In genomic region chr11:1397146-1397861, GRCh38 we compare ENCODE assay signal across 27 cellular contexts. TPM values are rescaled to one million over a fixed set of nuclear protein-coding genes. Genes with fewer than 3 reads are reported as not detected.
DNase-seq lines count a peak whose midpoint lies in the region; ATAC-seq, FAIRE-seq and TF ChIP-seq lines count a peak whose summit lies in the region.
"Had no signal": no experiment of that assay in that cellular context is flagged by ENCODE, and none has a peak within 500 bp of the region (broad histone marks: within the 10 kb centered on the region; RNA-seq: fewer than 3 reads in every experiment).

No MANE protein-coding gene starts in this region.

- H3K27ac ChIP-seq in K562 (ENCODE audit: extremely low read depth, low read depth, low read length) = no peak overlapping the region
- H3K27ac ChIP-seq in effector memory CD4-positive, alpha-beta T cell (ENCODE audit: insufficient read depth, low read length, poor library complexity, severe bottlenecking) = no peak overlapping the region
- no peak overlapping the region for H3K27ac ChIP-seq in Peyer's patch
- H3K27ac ChIP-seq: adrenal gland, breast epithelium, esophagus squamous epithelium, gastrocnemius medialis, tibial artery had no signal

- no peak for TF ChIP-seq EP300 in K562 (IDR thresholded peaks at IDR 0.05; ENCODE audit: low read length)

- TF ChIP-seq RAD21 in K562 (CRISPR knock-in tag; conservative IDR thresholded peaks at IDR 0.05 in 1 of 2, IDR thresholded peaks at IDR 0.05 in 1 of 2) = no peak

- intact Hi-C loops in K562 (cut with micrococcal nuclease) = no loop called here

- H3K9ac ChIP-seq in K562 (ENCODE audit: insufficient read depth in 1 of 2, low read depth in 2 of 2, low read length in 2 of 2) = 0 out of 4 replicates have a peak overlapping the region, but pooled peaks of 1 of the 2 experiments have one; percentile 7

- no peak for TF ChIP-seq CTCF in K562 (IDR thresholded peaks at IDR 0.05 in 2 of 3, conservative IDR thresholded peaks at IDR 0.05 in 1 of 3; ENCODE audit: insufficient read depth in 2 of 3, low read depth in 1 of 3, low read length in 3 of 3)
- no peak for TF ChIP-seq CTCF in Peyer's patch (IDR thresholded peaks at IDR 0.05)

- H2AFZ ChIP-seq in K562 (ENCODE audit: low read depth, low read length) = no peak overlapping the region

- H3K36me3 ChIP-seq in K562 (ENCODE audit: control insufficient read depth, insufficient read depth, low read length) (no peaks in the 10 kb centered on the region), Peyer's patch (no peaks in the 10 kb centered on the region)
- no peaks in the 10 kb centered on the region for H3K36me3 ChIP-seq in effector memory CD4-positive, alpha-beta T cell (ENCODE audit: control insufficient read depth, insufficient read depth, low read length)
- H3K36me3 ChIP-seq: adrenal gland, breast epithelium, esophagus squamous epithelium, gastrocnemius medialis, tibial artery had no signal

- ATAC-seq in K562 (peak; percentile 17; the same call in 2 of the 3 replicates), GM19452 (IDR thresholded peaks at IDR 0.05; ENCODE audit: unreplicated experiment) (no peak)
- ATAC-seq: gastrocnemius medialis had no signal

- H3K9me3 ChIP-seq in K562 (replicated peaks; ENCODE audit: control insufficient read depth, insufficient read depth, low read depth, low read length) (no peaks in the 10 kb centered on the region), Peyer's patch (no peaks in the 10 kb centered on the region)
- no peaks in the 10 kb centered on the region for H3K9me3 ChIP-seq in effector memory CD4-positive, alpha-beta T cell (ENCODE audit: control insufficient read depth, low read length)
- H3K9me3 ChIP-seq: adrenal gland, breast epithelium, esophagus squamous epithelium, gastrocnemius medialis, tibial artery had no signal

- H3K4me1 ChIP-seq in K562 (replicated peaks in 1 of 2; ENCODE audit: control insufficient read depth in 2 of 2, insufficient read depth in 2 of 2, low read length in 2 of 2) = peaks cover 0 to 32% of the 10 kb centered on the region in 2 experiments; a peak in 2 of 5 replicates
- H3K4me1 ChIP-seq in effector memory CD4-positive, alpha-beta T cell (ENCODE audit: control insufficient read depth, insufficient read depth, low read length, poor library complexity, severe bottlenecking) = no peaks in the 10 kb centered on the region
- no peaks in the 10 kb centered on the region for H3K4me1 ChIP-seq in Peyer's patch
- H3K4me1 ChIP-seq: adrenal gland, breast epithelium, esophagus squamous epithelium, gastrocnemius medialis, tibial artery had no signal

- H3K9me1 ChIP-seq in K562 (ENCODE audit: control insufficient read depth, insufficient read depth, low read length) = no peaks in the 10 kb centered on the region

- WGBS in K562 (ENCODE audit: insufficient coverage, low coverage, missing lambda C conversion rate) = 9% methylated on average over 19 of the region's 19 CpGs

- POLR2A ChIA-PET in K562 (lab: Yijun Ruan, JAX) = interaction anchor here (0.6 to 1.4 kb wide), 3 partner anchors 10 to 139 kb away, joined by 3 to 4 read pairs (median 4); no protein-coding TSS in a partner anchor

- H3K79me2 ChIP-seq in K562 (ENCODE audit: control insufficient read depth, insufficient read depth, low read length) = no peaks in the 10 kb centered on the region

- TF ChIP-seq POLR2A in K562 (conservative IDR thresholded peaks at IDR 0.05) (no peak), Peyer's patch (IDR thresholded peaks at IDR 0.05) (no peak)

- H3K27me3 ChIP-seq in K562 (ENCODE audit: control insufficient read depth in 2 of 2, insufficient read depth in 2 of 2, low read length in 2 of 2) = peaks cover 0 to 52% of the 10 kb centered on the region in 2 experiments; a peak in 2 of 5 replicates
- no peaks in the 10 kb centered on the region for H3K27me3 ChIP-seq in effector memory CD4-positive, alpha-beta T cell (replicated peaks; ENCODE audit: control insufficient read depth, insufficient read depth, low read length, poor library complexity, severe bottlenecking)
- no peaks in the 10 kb centered on the region for H3K27me3 ChIP-seq in Peyer's patch
- H3K27me3 ChIP-seq: adrenal gland had no signal

- DNase-seq in Ammon's horn (ENCODE audit: low spot score) = peak; percentile 97
- no peak for DNase-seq in K562 (ENCODE audit: extremely low read depth in 1 of 4, low spot score in 3 of 4)
- DNase-seq in hippocampal formation (lab: John Stamatoyannopoulos, UW) = peak; percentile 94
- peak; percentile 96 for DNase-seq in pons (ENCODE audit: low spot score)
- no peak for DNase-seq in HTR-8/SVneo (ENCODE audit: insufficient read length, low spot score)
- DNase-seq in effector memory CD4-positive, alpha-beta T cell = no peak
- no peak for DNase-seq in Peyer's patch
- DNase-seq: activated CD4-positive, alpha-beta T cell treated with anti-CD3 and anti-CD28 coated beads, Interleukin-2, amount 50 U/mL, for 48 hours; activated naive CD4-positive, alpha-beta T cell treated with anti-CD3 and anti-CD28 coated beads for 36 hours; adrenal gland; cortex of kidney; esophagus squamous epithelium; gastrocnemius medialis; H7; islet precursor cell; KBM-7; NCI-H1105 treated with DMSO at 0.1 percent for 48 hours; NCI-H2029 treated with DMSO at 0.1 percent for 48 hours; NCI-H226; nephron progenitor cell; stimulated activated naive CD4-positive, alpha-beta T cell treated with Interleukin-2 at 50 U/mL for 16 hours; tibial artery had no signal

- in situ Hi-C loops in K562 (cut with MboI) = no loop called here

- CTCF ChIA-PET in K562 (lab: Yijun Ruan, JAX; ENCODE audit: low intra/inter-chr PET ratio) = no interaction called here

- H3K4me2 ChIP-seq in K562 (ENCODE audit: insufficient read depth, low read length) = no peak overlapping the region

- H3K4me3 ChIP-seq in K562 = no peak overlapping the region
- H3K4me3 ChIP-seq in effector memory CD4-positive, alpha-beta T cell (ENCODE audit: insufficient read depth, low read depth, low read length, poor library complexity, severe bottlenecking) = no peak overlapping the region
- H3K4me3 ChIP-seq in Peyer's patch = no peak overlapping the region
- H3K4me3 ChIP-seq: adrenal gland, breast epithelium, esophagus squamous epithelium, gastrocnemius medialis, lung, tibial artery had no signal

- no TSS peak for BruUV-seq in K562 (replicated peaks; lab: Mats Ljungman, UMichigan)

- peaks cover 15% of the 10 kb centered on the region for H4K20me1 ChIP-seq in K562 (replicated peaks; ENCODE audit: control insufficient read depth, insufficient read depth, low read length)

- no peak for FAIRE-seq in K562 (lab: Jason Lieb, UNC)
- FAIRE-seq in HTR-8/SVneo (lab: Jason Lieb, UNC) = no peak
- FAIRE-seq: TTC549 had no signal

TF ChIP-seq in K562, 482 proteins besides CTCF, POLR2A, EP300 and RAD21:
- TF ChIP-seq ZNF224 (CRISPR knock-in tag; IDR thresholded peaks at IDR 0.05) = no peak

RNA-seq across cellular contexts. Expression of gene BRSK2, which starts 7.6 kb away (rescaled TPM):
- total RNA-seq in K562 (2011; cell fraction: chromatin; rRNA removed; ENCODE audit: low replicate concordance) = 0.84 and 4.1 TPM in 2 replicates
- 1.8 and 2.1 TPM in 2 replicates for total RNA-seq in K562 (2011; cell fraction: nucleolus; rRNA removed)
- 0.84 and 1.2 TPM in 2 replicates for total RNA-seq in K562 (2011; cell fraction: nucleoplasm; rRNA removed)
- total RNA-seq in K562 (2014; rRNA removed) (not detected in 2 replicates), K562 (2014; rRNA removed; fragmentation: Illumina TruSeq; extraction: Trizol) (not detected in 2 replicates), K562 (2015; rRNA removed; fragmentation: Illumina TruSeq; extraction: Trizol) (0.19 TPM in 1 of 2 replicates, not detected in the other), K562 (2021) (0.22 TPM in 2 replicates), Peyer's patch (1 to 10 TPM in 1 of 4 donors, under 1 TPM in 2, not detected in 1; 0.35 to 6.4 (median 0.40) TPM)
- polyA plus RNA-seq in K562 (2011; rRNA removed) (0.14 and 0.24 TPM in 2 replicates), K562 (2014; fragmentation: Illumina TruSeq; extraction: Trizol) (0.06 and 0.44 TPM in 2 replicates), K562 (2014; fragmentation: Nextera tagmentation; extraction: Ambion mirVana) (not detected), K562 (2014; rRNA removed) (0.46 and 0.52 TPM in 2 replicates)
- 0.34 and 0.55 TPM in 2 replicates for polyA plus RNA-seq in K562 (2011; cell fraction: cytosol; rRNA removed)
- 0.65 and 2.2 TPM in 2 replicates for polyA plus RNA-seq in K562 (2011; cell fraction: nucleus; rRNA removed)
- 0.18 and 0.24 TPM in 2 replicates for polyA plus RNA-seq in K562 (2012)
- polyA minus RNA-seq in K562 (2011; rRNA and poly(A)+ RNA removed) = 0.39 TPM in 1 of 2 replicates, not detected in the other
- not detected in 2 replicates for polyA minus RNA-seq in K562 (2011; cell fraction: cytosol; rRNA and poly(A)+ RNA removed)
- polyA minus RNA-seq in K562 (2011; cell fraction: nucleus; rRNA and poly(A)+ RNA removed) = 0.56 and 1.2 TPM in 2 replicates
- total RNA-seq: RPMI7951 had no signal

Comparison
In these comparisons a context has a peak if more than half of its experiments do, and no peak if none do; other contexts are left out.
1. DNase-seq: peak in Ammon's horn (single experiment), hippocampal formation (2 of 2) and pons (single experiment); none in K562 (0 of 4), HTR-8/SVneo (single experiment), effector memory CD4-positive, alpha-beta T cell (0 of 3) and Peyer's patch (0 of 3).